Comparison of ENCODE assay signal across 27 cellular contexts in genomic region chr2:11014026-11014425, GRCh38.
"Had no signal": no experiment of that assay in that cellular context is flagged by ENCODE, and none has a peak within 500 bp of the region (broad histone marks: within the 10 kb centered on the region; RNA-seq: fewer than 3 reads in every experiment).

No MANE protein-coding gene starts in this region.

- ATAC-seq: naive thymus-derived CD8-positive, alpha-beta T cell; natural killer cell treated with Interleukin-12 subunit alpha and Interleukin-12 subunit beta and Interleukin-15 and Interleukin-18, amount 100 ng/mL, for 72 hours; right cardiac atrium; right lobe of liver; stimulated activated memory B cell treated with anti-CD40 and anti-IgM and Interleukin-4, amounts not matched to agents 10 μg/mL and 1 μg/mL and 100 μg/mL, for 72 hours; stimulated activated naive CD8-positive, alpha-beta T cell treated with anti-CD3 and anti-CD28 coated beads, Interleukin-15, amount 100 ng/mL, for 72 hours; stimulated activated naive CD8-positive, alpha-beta T cell treated with anti-CD3 and anti-CD28 coated beads, Interleukin-15, Interleukin-2, amounts not matched to agents 100 U/mL and 50 U/mL, for 24 hours; upper lobe of right lung had no signal

- H3K4me3 ChIP-seq: ovary, prostate gland, right lobe of liver, sigmoid colon, suprapubic skin, testis, tibial artery, transverse colon, upper lobe of right lung had no signal

- FAIRE-seq: small intestine had no signal

- H3K27ac ChIP-seq: neutrophil, ovary, prostate gland, right lobe of liver, sigmoid colon, suprapubic skin, testis, tibial artery, transverse colon, upper lobe of right lung had no signal

- DNase-seq: naive B cell; naive thymus-derived CD8-positive, alpha-beta T cell; nephron progenitor cell; nucleus accumbens; ovary; retina; right cardiac atrium; sigmoid colon; small intestine; stimulated activated CD4-positive, alpha-beta T cell treated with anti-CD3 and anti-CD28 coated beads, Interleukin-15, amount 100 ng/mL, for 24 hours; stimulated activated CD4-positive, alpha-beta T cell treated with anti-CD3 and anti-CD28 coated beads, Interleukin-4, amount 100 ng/mL, for 1 hour; stimulated activated CD4-positive, alpha-beta T cell treated with anti-CD3 and anti-CD28 coated beads, Interleukin-4, amount 100 ng/mL, for 4 hours; stimulated activated CD8-positive, alpha-beta memory T cell treated with anti-CD3 and anti-CD28 coated beads, Interleukin-4, amount 100 ng/mL, for 48 hours; stimulated activated naive CD4-positive, alpha-beta T cell; stimulated activated naive CD8-positive, alpha-beta T cell treated with anti-CD3 and anti-CD28 coated beads, Interleukin-15, amount 100 ng/mL, for 72 hours; stimulated activated naive CD8-positive, alpha-beta T cell treated with anti-CD3 and anti-CD28 coated beads, Interleukin-15, Interleukin-2, amounts not matched to agents 100 U/mL and 50 U/mL, for 24 hours; substantia nigra; testis; tibial artery; transverse colon; upper lobe of right lung had no signal
